In the genomic region with DNA sequence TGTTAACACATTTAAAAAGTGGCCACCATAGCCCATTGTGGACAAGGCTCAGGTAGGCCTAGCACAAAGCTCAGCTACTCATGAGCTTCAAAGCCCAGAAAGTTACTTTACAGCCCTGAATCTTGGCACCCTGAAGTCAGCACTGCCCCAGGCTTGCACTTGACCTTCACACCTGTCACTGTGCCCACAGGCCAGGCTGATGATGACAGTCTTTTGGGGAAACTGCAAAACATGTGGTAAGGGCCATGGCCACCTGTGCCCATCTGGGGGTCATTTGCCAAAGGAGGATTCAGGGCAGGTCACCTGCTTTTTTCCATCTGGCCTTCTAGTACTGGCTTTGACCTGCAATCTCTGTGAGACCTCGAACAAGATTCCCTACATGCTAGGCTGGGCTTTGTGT, we compare ENCODE assay signal across 29 cellular contexts. TPM values are rescaled to one million over a fixed set of nuclear protein-coding genes. Genes with fewer than 3 reads are reported as not detected.
"Had no signal": no experiment of that assay in that cellular context is flagged by ENCODE, and none has a peak within 500 bp of the region (broad histone marks: within the 10 kb centered on the region; RNA-seq: fewer than 3 reads in every experiment).

No MANE protein-coding gene starts in this region.

- H3K27me3 ChIP-seq: ascending aorta, cardiac muscle cell, Peyer's patch, SJSA1 had no signal

- DNase-seq: activated CD4-positive, alpha-beta T cell treated with anti-CD3 and anti-CD28 coated beads for 36 hours; activated CD4-positive, alpha-beta T cell treated with anti-CD3 and anti-CD28 coated beads, Interleukin-2, amount 10 ng/mL, durations not matched to agents 7 days and 5 days; activated CD4-positive, alpha-beta T cell treated with anti-CD3 and anti-CD28 coated beads, Interleukin-2, amount 50 U/mL, for 48 hours; activated CD8-positive, alpha-beta T cell treated with anti-CD3 and anti-CD28 coated beads, Interleukin-2, amount 10 ng/mL, durations not matched to agents 7 days and 5 days; activated gamma-delta T cell; activated naive CD4-positive, alpha-beta T cell treated with Interleukin-2 at 50 U/mL for 16 hours; activated naive CD8-positive, alpha-beta T cell treated with anti-CD3 and anti-CD28 coated beads, Interleukin-2, amount 10 ng/mL, durations not matched to agents 7 days and 5 days; activated T-cell treated with anti-CD3 and anti-CD28 coated beads, Interleukin-2, amount 50 U/mL, for 24 hours; amygdala; MM.1S; NCI-H1092 treated with DMSO at 0.1 percent for 48 hours; NCI-H1417 treated with DMSO at 0.1 percent for 48 hours; NCI-H187 treated with DMSO at 0.1 percent for 48 hours; NCI-H2081; NCI-H2171 treated with DMSO at 0.1 percent for 48 hours; NCI-H2227 treated with DMSO at 0.1 percent for 48 hours; NCI-H446; NCI-H524; NK-92 treated with Interleukin-12 subunit alpha and Interleukin-12 subunit beta, amount 100 ng/mL, for 24 hours; PC-3; Peyer's patch; RPMI8226; SHP77 treated with DMSO at 0.1 percent for 48 hours; SK-N-SH had no signal

- H3K4me1 ChIP-seq: ascending aorta, Peyer's patch, SJSA1 had no signal

- H3K36me3 ChIP-seq: ascending aorta, cardiac muscle cell, SJSA1 had no signal

- H3K9me3 ChIP-seq: ascending aorta, Peyer's patch, SJSA1, SK-N-SH had no signal

- H3K9ac ChIP-seq: KMS-11, SK-N-SH had no signal

- H3K4me2 ChIP-seq: KMS-11, SK-N-SH had no signal

- H3K27ac ChIP-seq: ascending aorta, cardiac muscle cell, KMS-11, Peyer's patch, SJSA1 had no signal

- H3K4me3 ChIP-seq: ascending aorta, cardiac muscle cell, Peyer's patch, SJSA1 had no signal

RNA-seq across cellular contexts. Expression of a gene that starts 11.0 kb away (rescaled TPM):
- total RNA-seq: SJSA1 had no signal

RNA-seq across cellular contexts. Expression of a gene that starts 11.1 kb away (rescaled TPM):
- total RNA-seq: ascending aorta, LHCN-M2, SJSA1 had no signal
